19 cellular contexts compared by ENCODE assay signal in the genomic region with DNA sequence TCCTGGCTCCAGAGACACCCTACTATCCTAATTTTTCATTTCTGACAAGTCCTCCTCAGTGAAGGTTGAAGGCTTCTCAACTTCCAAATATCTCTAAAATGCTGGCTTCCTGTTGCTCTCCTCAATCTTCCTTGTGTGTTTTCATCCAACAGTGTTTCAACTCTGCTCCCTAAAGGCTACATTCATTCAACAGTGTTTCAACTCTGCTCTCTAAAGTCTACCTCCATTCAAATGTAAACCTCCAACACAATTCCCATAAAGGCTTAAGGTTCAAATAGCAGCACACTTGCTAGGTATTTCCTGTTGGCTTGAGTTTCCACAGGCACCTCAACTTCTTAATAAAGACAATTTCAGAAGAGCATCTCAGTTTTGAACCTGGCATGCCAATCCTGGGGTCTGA.
"Had no signal": no experiment of that assay in that cellular context is flagged by ENCODE, and none has a peak within 500 bp of the region (broad histone marks: within the 10 kb centered on the region; RNA-seq: fewer than 3 reads in every experiment).

No MANE protein-coding gene starts in this region.

- H3K27ac ChIP-seq: RWPE1 had no signal

- DNase-seq: KBM-7, MV-4-11, NCI-H1048, NCI-H1105 treated with DMSO at 0.1 percent for 48 hours, NCI-H1417 treated with DMSO at 0.1 percent for 48 hours, NCI-H146, NCI-H1694 treated with DMSO at 0.1 percent for 48 hours, NCI-H1930, NCI-H2081, NCI-H2107, NCI-H2227 treated with DMSO at 0.1 percent for 48 hours, NCI-H524 treated with DMSO at 0.1 percent for 48 hours, NCI-H69, NCI-H774, PC-3, SHP77 had no signal

- ATAC-seq: Panc1, PC-3, SK-N-SH treated with all-trans-retinoic acid at 6 μM for 48 hours had no signal
